2 cellular contexts compared by ENCODE assay signal in genomic region chr15:40769310-40770146, GRCh38.
A peak's percentile ranks its signal among the peaks of the same experiment; 100 is the strongest.
TF ChIP-seq lines count a peak whose summit lies in the region.

A gene with protein sequence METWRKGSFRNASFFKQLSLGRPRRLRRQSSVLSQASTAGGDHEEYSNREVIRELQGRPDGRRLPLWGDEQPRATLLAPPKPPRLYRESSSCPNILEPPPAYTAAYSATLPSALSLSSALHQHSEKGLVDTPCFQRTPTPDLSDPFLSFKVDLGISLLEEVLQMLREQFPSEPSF (plus strand): TSS chr15:40769980. CDS start chr15:40770496, 516 bp downstream.

TF ChIP-seq in GM23338, 12 proteins besides CTCF, POLR2A, EP300 and RAD21:
- TF ChIP-seq ETS1 (IDR thresholded peaks at IDR 0.05) (no peak), ZNF331 (CRISPR knock-in tag; IDR thresholded peaks at IDR 0.05; ENCODE audit: low read depth) (no peak), EZH2 (IDR thresholded peaks at IDR 0.05; ENCODE audit: low read depth, unreplicated experiment) (no peak), STAT1 (IDR thresholded peaks at IDR 0.05; ENCODE audit: unreplicated experiment) (no peak), CREB1 (CRISPR knock-in tag; IDR thresholded peaks at IDR 0.05; ENCODE audit: low read depth) (no peak)

TF ChIP-seq in endothelial cell of umbilical vein, 7 proteins besides CTCF, POLR2A, EP300 and RAD21 (continued from another document):
- TF ChIP-seq MAX (IDR thresholded peaks at IDR 0.05; ENCODE audit: insufficient read depth, insufficient read length) (no peak), MYC (IDR thresholded peaks at IDR 0.05; ENCODE audit: low read depth, low read length) (no peak), POLR2AphosphoS5 (IDR thresholded peaks at IDR 0.05; ENCODE audit: insufficient read depth, low read depth, low read length) (peak; percentile 23), JUN (IDR thresholded peaks at IDR 0.05; ENCODE audit: borderline replicate concordance, insufficient read depth, insufficient read length, low read depth) (peak; percentile 2), FOS (IDR thresholded peaks at IDR 0.05; ENCODE audit: borderline replicate concordance, insufficient read depth, low read length) (peak; percentile 66), EZH2 (IDR thresholded peaks at IDR 0.05; ENCODE audit: borderline replicate concordance, low read depth, low read length, severe bottlenecking) (no peak)
